In genomic region chr10:133021963-133022783, GRCh38 we compare ENCODE assay signal across 31 cellular contexts.
"Had no signal": no experiment of that assay in that cellular context is flagged by ENCODE, and none has a peak within 500 bp of the region (broad histone marks: within the 10 kb centered on the region; RNA-seq: fewer than 3 reads in every experiment).

No MANE protein-coding gene starts in this region.

- H3K36me3 Mint-ChIP-seq: activated naive CD4-positive, alpha-beta T cell treated with anti-CD3 and anti-CD28 coated beads, Interleukin-2, amount 50 U/mL, for 24 hours; stimulated activated effector memory CD8-positive, alpha-beta T cell treated with anti-CD3 and anti-CD28 coated beads, Interleukin-12 subunit alpha, Interleukin-12 subunit beta, amount 100 ng/mL, for 72 hours had no signal

- H3K4me1 Mint-ChIP-seq: activated CD4-positive, alpha-beta memory T cell treated with anti-CD3 and anti-CD28 coated beads, Interleukin-2, amount 10 ng/mL, durations not matched to agents 7 days and 5 days; activated CD4-positive, alpha-beta T cell treated with anti-CD3 and anti-CD28 coated beads, Interleukin-2, amount 10 ng/mL, durations not matched to agents 24 days and 14 days; activated naive CD4-positive, alpha-beta T cell treated with anti-CD3 and anti-CD28 coated beads, Interleukin-2, amount 50 U/mL, for 24 hours; activated naive CD8-positive, alpha-beta T cell treated with anti-CD3 and anti-CD28 coated beads, Interleukin-2, amount 50 U/mL, for 24 hours; activated T-helper 17 cell treated with anti-CD3 and anti-CD28 coated beads, Interleukin-2, amount 50 U/mL, for 72 hours; stimulated activated effector memory CD8-positive, alpha-beta T cell treated with anti-CD3 and anti-CD28 coated beads, Interleukin-12 subunit alpha, Interleukin-12 subunit beta, amount 100 ng/mL, for 72 hours had no signal

- H3K27me3 ChIP-seq: colonic mucosa had no signal

- H3K36me3 ChIP-seq: colonic mucosa, gastrocnemius medialis, lower lobe of right lung, thoracic aorta had no signal

- H3K9me3 ChIP-seq: colonic mucosa, gastrocnemius medialis, lower lobe of right lung, mucosa of descending colon, psoas muscle, thoracic aorta had no signal

- H3K9ac ChIP-seq: parathyroid adenoma had no signal

- H3K4me3 Mint-ChIP-seq: activated CD4-positive, alpha-beta memory T cell treated with anti-CD3 and anti-CD28 coated beads, Interleukin-2, amount 10 ng/mL, durations not matched to agents 7 days and 5 days; activated CD4-positive, alpha-beta T cell treated with anti-CD3 and anti-CD28 coated beads, Interleukin-2, amount 10 ng/mL, durations not matched to agents 24 days and 14 days; activated naive CD4-positive, alpha-beta T cell treated with anti-CD3 and anti-CD28 coated beads, Interleukin-2, amount 50 U/mL, for 24 hours; activated naive CD8-positive, alpha-beta T cell treated with anti-CD3 and anti-CD28 coated beads, Interleukin-2, amount 50 U/mL, for 24 hours; activated T-cell treated with anti-CD3 and anti-CD28 coated beads, Interleukin-2, amount 50 U/mL, for 4 hours; activated T-helper 17 cell treated with anti-CD3 and anti-CD28 coated beads, Interleukin-2, amount 50 U/mL, for 72 hours; stimulated activated effector memory CD8-positive, alpha-beta T cell treated with anti-CD3 and anti-CD28 coated beads, Interleukin-12 subunit alpha, Interleukin-12 subunit beta, amount 100 ng/mL, for 72 hours; stimulated activated naive CD8-positive, alpha-beta T cell treated with anti-CD3 and anti-CD28 coated beads, Interleukin-15, Interleukin-2, amounts not matched to agents 100 ng/mL and 50 ng/mL, for 24 hours; T-helper 1 cell treated with Interleukin-12 subunit alpha and Interleukin-12 subunit beta and Interleukin-4 antibody, amounts not matched to agents 30 μg/mL and 1 μg/mL, for 36 hours had no signal

- H3K27ac Mint-ChIP-seq: activated CD4-positive, alpha-beta memory T cell treated with anti-CD3 and anti-CD28 coated beads, Interleukin-2, amount 10 ng/mL, durations not matched to agents 7 days and 5 days; activated CD4-positive, alpha-beta T cell treated with anti-CD3 and anti-CD28 coated beads, Interleukin-2, amount 10 ng/mL, durations not matched to agents 24 days and 14 days; activated naive CD4-positive, alpha-beta T cell treated with anti-CD3 and anti-CD28 coated beads, Interleukin-2, amount 50 U/mL, for 24 hours; activated naive CD8-positive, alpha-beta T cell treated with anti-CD3 and anti-CD28 coated beads, Interleukin-2, amount 50 U/mL, for 24 hours; activated T-helper 17 cell treated with anti-CD3 and anti-CD28 coated beads, Interleukin-2, amount 50 U/mL, for 72 hours; stimulated activated effector memory CD8-positive, alpha-beta T cell treated with anti-CD3 and anti-CD28 coated beads, Interleukin-12 subunit alpha, Interleukin-12 subunit beta, amount 100 ng/mL, for 72 hours; stimulated activated naive CD8-positive, alpha-beta T cell treated with anti-CD3 and anti-CD28 coated beads, Interleukin-15, Interleukin-2, amounts not matched to agents 100 ng/mL and 50 ng/mL, for 24 hours; T-helper 1 cell treated with Interleukin-12 subunit alpha and Interleukin-12 subunit beta and Interleukin-4 antibody, amounts not matched to agents 30 μg/mL and 1 μg/mL, for 36 hours had no signal

- H3K9me3 Mint-ChIP-seq: activated CD4-positive, alpha-beta memory T cell treated with anti-CD3 and anti-CD28 coated beads, Interleukin-2, amount 10 ng/mL, durations not matched to agents 7 days and 5 days; activated CD4-positive, alpha-beta T cell treated with anti-CD3 and anti-CD28 coated beads, Interleukin-2, amount 10 ng/mL, durations not matched to agents 24 days and 14 days; activated naive CD4-positive, alpha-beta T cell treated with anti-CD3 and anti-CD28 coated beads, Interleukin-2, amount 50 U/mL, for 24 hours; activated naive CD8-positive, alpha-beta T cell treated with anti-CD3 and anti-CD28 coated beads, Interleukin-2, amount 50 U/mL, for 24 hours; activated T-cell treated with anti-CD3 and anti-CD28 coated beads, Interleukin-2, amount 50 U/mL, for 4 hours; activated T-helper 17 cell treated with anti-CD3 and anti-CD28 coated beads, Interleukin-2, amount 50 U/mL, for 72 hours; stimulated activated effector memory CD8-positive, alpha-beta T cell treated with anti-CD3 and anti-CD28 coated beads, Interleukin-12 subunit alpha, Interleukin-12 subunit beta, amount 100 ng/mL, for 72 hours; stimulated activated naive CD8-positive, alpha-beta T cell treated with anti-CD3 and anti-CD28 coated beads, Interleukin-15, Interleukin-2, amounts not matched to agents 100 ng/mL and 50 ng/mL, for 24 hours; T-helper 1 cell treated with Interleukin-12 subunit alpha and Interleukin-12 subunit beta and Interleukin-4 antibody, amounts not matched to agents 30 μg/mL and 1 μg/mL, for 36 hours had no signal

- H3K27me3 Mint-ChIP-seq: activated CD4-positive, alpha-beta memory T cell treated with anti-CD3 and anti-CD28 coated beads, Interleukin-2, amount 10 ng/mL, durations not matched to agents 7 days and 5 days; activated CD4-positive, alpha-beta T cell treated with anti-CD3 and anti-CD28 coated beads, Interleukin-2, amount 10 ng/mL, durations not matched to agents 24 days and 14 days; stimulated activated naive CD8-positive, alpha-beta T cell treated with anti-CD3 and anti-CD28 coated beads, Interleukin-15, Interleukin-2, amounts not matched to agents 100 ng/mL and 50 ng/mL, for 24 hours had no signal

- H2AFZ ChIP-seq: parathyroid adenoma had no signal

- H3K4me3 ChIP-seq: colonic mucosa, gastrocnemius medialis, lower lobe of right lung, mucosa of descending colon, psoas muscle, skin epidermis, thoracic aorta had no signal

- H3K4me1 ChIP-seq: colonic mucosa, gastrocnemius medialis, lower lobe of right lung, parathyroid adenoma, psoas muscle had no signal

- H3K27ac ChIP-seq: colonic mucosa, epithelial cell of prostate, gastrocnemius medialis, lower lobe of right lung, parathyroid adenoma, psoas muscle, skin epidermis, thoracic aorta, VCaP had no signal

- DNase-seq: activated CD4-positive, alpha-beta memory T cell treated with anti-CD3 and anti-CD28 coated beads, Interleukin-2, amount 10 ng/mL, durations not matched to agents 7 days and 5 days; activated CD4-positive, alpha-beta T cell treated with anti-CD3 and anti-CD28 coated beads, Interleukin-2, amount 10 ng/mL, durations not matched to agents 24 days and 14 days; activated CD4-positive, CD25-positive, alpha-beta regulatory T cell treated with anti-CD3 and anti-CD28 coated beads, Interleukin-2, amount 50 U/mL, for 72 hours; activated CD8-positive, alpha-beta memory T cell treated with anti-CD3 and anti-CD28 coated beads, Interleukin-2, amount 50 U/mL, for 48 hours; activated gamma-delta T cell treated with Interleukin-2 at 50 U/mL for 16 hours; activated naive CD8-positive, alpha-beta T cell treated with anti-CD3 and anti-CD28 coated beads, Interleukin-2, amount 50 U/mL, for 24 hours; activated T-cell treated with anti-CD3 and anti-CD28 coated beads, Interleukin-2, amount 50 U/mL, for 4 hours; anterior cingulate cortex; colonic mucosa; effector CD8-positive, alpha-beta T cell; gastrocnemius medialis; glutamatergic neuron; lower lobe of right lung; mesenchymal stem cell; mucosa of descending colon; occipital lobe; stimulated activated CD4-positive, alpha-beta T cell treated with anti-CD3 and anti-CD28 coated beads, Interleukin-4, amount 100 ng/mL, for 24 hours; SW 1271; T-helper 9 cell; trophoblast cell had no signal

- H3K79me2 ChIP-seq: parathyroid adenoma had no signal
